8 cellular contexts compared by ENCODE assay signal in the genomic region with DNA sequence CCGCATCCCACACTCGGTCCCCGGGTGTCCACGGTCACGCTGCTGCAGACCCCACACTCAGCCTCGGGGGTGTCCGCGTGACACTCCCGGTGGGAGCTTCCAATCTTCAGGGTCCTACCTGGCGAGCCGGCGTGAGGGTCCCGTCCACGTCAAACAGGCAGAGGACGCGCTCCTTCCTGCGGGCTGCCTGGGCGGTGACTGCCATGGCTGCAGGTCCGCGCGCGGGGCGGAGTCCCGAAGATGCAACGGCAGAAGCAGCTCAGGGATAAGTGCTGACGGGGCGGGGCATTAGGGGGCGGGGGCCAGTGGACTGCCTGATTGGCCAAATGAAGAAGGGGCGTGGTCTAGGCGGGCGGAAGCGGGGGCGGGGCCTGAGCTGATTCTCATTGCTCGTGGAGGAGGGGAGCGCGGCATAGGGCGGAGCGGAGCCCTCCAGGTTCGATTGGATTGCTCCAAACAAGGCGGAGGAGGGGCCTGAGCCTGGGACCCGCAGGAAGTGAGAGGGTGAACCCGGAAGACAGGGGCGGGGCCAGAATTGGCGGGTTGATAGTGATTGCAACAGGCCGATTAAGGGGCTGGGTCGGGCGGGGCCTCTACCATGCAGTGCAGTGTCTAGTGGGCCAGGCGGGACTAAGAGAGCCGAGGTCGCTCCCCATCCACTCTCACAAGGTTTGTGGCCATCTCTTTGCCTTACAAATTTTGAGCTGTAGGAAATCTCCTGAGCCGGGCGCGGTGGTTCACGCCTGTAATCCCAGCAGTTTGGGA. TPM values are rescaled to one million over a fixed set of nuclear protein-coding genes. Genes with fewer than 3 reads are reported as not detected.
DNase-seq lines count a peak whose midpoint lies in the region; ATAC-seq lines count a peak whose summit lies in the region.

A gene (minus strand): TSS at position 240 of the 765 bp plus-strand sequence. CDS start 35 bp downstream, at position 205.

- H3K27ac Mint-ChIP-seq in activated CD8-positive, alpha-beta memory T cell treated with anti-CD3 and anti-CD28 coated beads, Interleukin-2, amount 10 ng/mL, durations not matched to agents 7 days and 5 days, result peak within 1 kb of the TSS; percentile 96

- no CpG with 5 or more reads among the region's 54 CpGs for WGBS in mesendoderm (ENCODE audit: extremely low coverage, insufficient coverage, low lambda C conversion rate)

- H2AK5ac ChIP-seq in mesendoderm (ENCODE audit: low read length), result no peak within 1 kb of the TSS

- no peaks in the 10 kb centered on the region for H3K27me3 ChIP-seq in NT2/D1 (ENCODE audit: insufficient read depth, insufficient read length)
- no peaks in the 10 kb centered on the region for H3K27me3 ChIP-seq in endocrine pancreas (ENCODE audit: control insufficient read depth, insufficient read depth, low read length)
- H3K27me3 ChIP-seq in mesendoderm (ENCODE audit: insufficient read depth, low read length, poor library complexity), result no peaks in the 10 kb centered on the region

- peaks cover 6% of the 10 kb centered on the region; the same call in 1 of the 2 replicates for H3K9me3 ChIP-seq in NT2/D1 (ENCODE audit: insufficient read depth, low read length)
- H3K9me3 ChIP-seq in endocrine pancreas (ENCODE audit: control insufficient read depth, low read length), result no peaks in the 10 kb centered on the region

- peak; percentile 100 for DNase-seq in COR-L47 (lab: John Stamatoyannopoulos, UW)
- DNase-seq in HUDEP-2 (lab: John Stamatoyannopoulos, UW; ENCODE audit: unreplicated experiment in 76 of 76), result peak; percentile 61 to 100 (median 100)
- peak; percentile 97 for DNase-seq in NT2/D1 (ENCODE audit: low read depth, low spot score)
- peak; percentile 100 for DNase-seq in activated CD8-positive, alpha-beta memory T cell treated with anti-CD3 and anti-CD28 coated beads, Interleukin-2, amount 10 ng/mL, durations not matched to agents 7 days and 5 days
- DNase-seq in mesendoderm, result peak; percentile 100
- DNase-seq in stimulated activated CD8-positive, alpha-beta memory T cell treated with anti-CD3 and anti-CD28 coated beads, Interleukin-15, amount 100 ng/mL, for 1 hour (ENCODE audit: low read depth), result peak; percentile 100

- H2BK120ac ChIP-seq in mesendoderm (ENCODE audit: low read depth, low read length), result no peak within 1 kb of the TSS

- H3K4me3 ChIP-seq in NT2/D1 (ENCODE audit: insufficient read length, low read depth) (peak within 1 kb of the TSS; percentile 80), endocrine pancreas (ENCODE audit: control insufficient read depth, insufficient read depth, low read length) (peak within 1 kb of the TSS; percentile 50), mesendoderm (ENCODE audit: low read length) (peak within 1 kb of the TSS; percentile 86)

- H3K18ac ChIP-seq in mesendoderm (ENCODE audit: low read length), result peak within 1 kb of the TSS; percentile 22

- H3K4me1 Mint-ChIP-seq in activated CD8-positive, alpha-beta memory T cell treated with anti-CD3 and anti-CD28 coated beads, Interleukin-2, amount 10 ng/mL, durations not matched to agents 7 days and 5 days, result peaks cover 20% of the 10 kb centered on the region

- no peaks in the 10 kb centered on the region for H3K27me3 Mint-ChIP-seq in activated CD8-positive, alpha-beta memory T cell treated with anti-CD3 and anti-CD28 coated beads, Interleukin-2, amount 10 ng/mL, durations not matched to agents 7 days and 5 days

- H3K4ac ChIP-seq in mesendoderm (ENCODE audit: low read depth, low read length), result peak within 1 kb of the TSS; percentile 62

- H3K36me3 ChIP-seq in NT2/D1 (ENCODE audit: insufficient read depth, insufficient read length, low read length) (peaks cover 2% of the 10 kb centered on the region), endocrine pancreas (ENCODE audit: control insufficient read depth, insufficient read depth, low read length) (no peaks in the 10 kb centered on the region), mesendoderm (ENCODE audit: control insufficient read depth, insufficient read depth, low read length) (no peaks in the 10 kb centered on the region)

- H3K27ac ChIP-seq in mesendoderm (ENCODE audit: low read depth, low read length), result no peak within 1 kb of the TSS

- no peak within 1 kb of the TSS for H2BK15ac ChIP-seq in mesendoderm (replicated peaks; ENCODE audit: low read depth)

- H4K5ac ChIP-seq in mesendoderm (ENCODE audit: low read length), result no peak within 1 kb of the TSS

- CTCF ChIA-PET in activated CD8-positive, alpha-beta memory T cell treated with anti-CD3 and anti-CD28 coated beads, Interleukin-2, amount 10 ng/mL, durations not matched to agents 7 days and 5 days (lab: Charles Lee), result interaction anchor here (0.6 to 3.7 kb wide), 19 partner anchors 8 to 186 kb away, joined by 3 to 20 read pairs (median 4); a partner anchor contains a TSS

- H3K9me3 Mint-ChIP-seq in activated CD8-positive, alpha-beta memory T cell treated with anti-CD3 and anti-CD28 coated beads, Interleukin-2, amount 10 ng/mL, durations not matched to agents 7 days and 5 days (ENCODE audit: low read depth), result no peaks in the 10 kb centered on the region

- peaks cover 4% of the 10 kb centered on the region for H3K4me1 ChIP-seq in NT2/D1 (ENCODE audit: insufficient read depth, insufficient read length)
- H3K4me1 ChIP-seq in endocrine pancreas (ENCODE audit: control insufficient read depth, insufficient read depth, low read length), result no peaks in the 10 kb centered on the region
- no peaks in the 10 kb centered on the region for H3K4me1 ChIP-seq in mesendoderm (ENCODE audit: control insufficient read depth, low read depth, low read length)

- H3K23ac ChIP-seq in mesendoderm (ENCODE audit: low read length), result no peak within 1 kb of the TSS

- peak within 1 kb of the TSS; percentile 93 for H3K56ac ChIP-seq in mesendoderm (ENCODE audit: low read length)

- H3K9ac ChIP-seq in NT2/D1 (ENCODE audit: insufficient read length, low read depth) (peak within 1 kb of the TSS; percentile 85), endocrine pancreas (ENCODE audit: control insufficient read depth, insufficient read depth, low read length) (peak within 1 kb of the TSS; percentile 88), mesendoderm (ENCODE audit: low read length) (peak within 1 kb of the TSS; percentile 75)

- no peaks in the 10 kb centered on the region for H3K79me2 ChIP-seq in mesendoderm (ENCODE audit: control insufficient read depth, insufficient read depth, low read length)

- no peak within 1 kb of the TSS for H2BK5ac ChIP-seq in mesendoderm (ENCODE audit: low read length)

- peak; percentile 92 for ATAC-seq in GM21381 (IDR thresholded peaks at IDR 0.05; ENCODE audit: unreplicated experiment)
- peak; percentile 97 for ATAC-seq in activated CD8-positive, alpha-beta memory T cell treated with anti-CD3 and anti-CD28 coated beads, Interleukin-2, amount 10 ng/mL, durations not matched to agents 7 days and 5 days

- peak within 1 kb of the TSS; percentile 99 for H3K4me3 Mint-ChIP-seq in activated CD8-positive, alpha-beta memory T cell treated with anti-CD3 and anti-CD28 coated beads, Interleukin-2, amount 10 ng/mL, durations not matched to agents 7 days and 5 days

- no peaks in the 10 kb centered on the region for H3K79me1 ChIP-seq in mesendoderm (ENCODE audit: low read length)

- H3K4me2 ChIP-seq in mesendoderm (ENCODE audit: low read length), result peak within 1 kb of the TSS; percentile 61

- H3K36me3 Mint-ChIP-seq in activated CD8-positive, alpha-beta memory T cell treated with anti-CD3 and anti-CD28 coated beads, Interleukin-2, amount 10 ng/mL, durations not matched to agents 7 days and 5 days, result peaks cover 2% of the 10 kb centered on the region

- H4K8ac ChIP-seq in mesendoderm (ENCODE audit: low read depth, low read length), result no peak within 1 kb of the TSS

RNA-seq across cellular contexts. Expression of the gene that starts here (rescaled TPM):
- 10 to 100 TPM; 40.4 to 50.0 TPM for total RNA-seq in activated CD8-positive, alpha-beta memory T cell treated with anti-CD3 and anti-CD28 coated beads, Interleukin-2, amount 10 ng/mL, durations not matched to agents 7 days and 5 days
- 6.4 TPM for polyA plus RNA-seq in mesendoderm (2013, experiment 1 of 2)
- 6.6 TPM for polyA plus RNA-seq in mesendoderm (2013, experiment 2 of 2)
